10 cellular contexts compared by ENCODE assay signal in the genomic region with DNA sequence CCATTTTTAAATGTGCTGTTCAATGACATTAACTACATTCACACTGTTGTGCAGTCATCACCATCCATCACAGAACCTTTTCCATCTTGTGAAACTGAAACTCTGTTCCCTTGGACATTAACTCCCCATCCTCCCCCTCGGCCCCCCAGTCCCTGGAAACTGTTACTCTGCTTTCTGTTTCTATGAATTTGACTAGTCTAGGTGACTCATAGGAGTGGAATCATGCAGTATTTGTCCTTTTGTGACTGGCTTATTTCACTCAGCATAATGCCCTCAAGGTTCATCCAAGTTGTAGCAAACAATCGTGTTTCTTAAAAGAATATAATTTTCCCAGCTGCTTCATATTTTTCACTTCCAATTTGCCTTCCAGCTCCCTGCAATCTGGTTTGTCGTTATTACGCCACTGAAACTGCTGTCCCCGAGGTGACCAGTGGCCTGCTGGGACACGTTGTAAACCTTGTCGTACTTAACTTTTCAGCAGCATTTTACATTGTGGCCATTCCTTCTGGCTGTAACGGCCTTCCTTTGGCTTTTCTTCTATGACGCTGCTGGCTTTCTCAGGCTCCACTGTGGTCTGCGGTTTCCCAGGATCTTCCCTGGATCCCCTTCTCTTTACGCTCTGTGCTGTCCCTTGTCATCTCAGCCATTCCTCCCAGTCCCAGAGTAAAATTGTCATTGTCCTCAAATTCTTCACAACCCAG.
DNase-seq lines count a peak whose midpoint lies in the region; ATAC-seq, FAIRE-seq and TF ChIP-seq lines count a peak whose summit lies in the region.
"Had no signal": no experiment of that assay in that cellular context is flagged by ENCODE, and none has a peak within 500 bp of the region (broad histone marks: within the 10 kb centered on the region; RNA-seq: fewer than 3 reads in every experiment).

No MANE protein-coding gene starts in this region.

- FAIRE-seq in GM12892 (lab: Jason Lieb, UNC), result no peak
- FAIRE-seq: A204.1 had no signal

- H3K36me3 ChIP-seq in mucosa of descending colon (ENCODE audit: low read depth), result no peaks in the 10 kb centered on the region
- peaks cover 8% of the 10 kb centered on the region for H3K36me3 ChIP-seq in thymus (ENCODE audit: control insufficient read depth, insufficient read depth)

- no peak for TF ChIP-seq CTCF in cardiac fibroblast (IDR thresholded peaks at IDR 0.05; ENCODE audit: low read depth, low read length)
- TF ChIP-seq CTCF in mucosa of descending colon (IDR thresholded peaks at IDR 0.05), result no peak

- no peaks in the 10 kb centered on the region for H3K27me3 Mint-ChIP-seq in T-helper 2 cell treated with Interferon-gamma antibody and Interleukin-4, amounts not matched to agents 5 μg/mL and 100 μg/mL, for 36 hours (ENCODE audit: low read depth)
- H3K27me3 Mint-ChIP-seq: brain had no signal

- intact Hi-C loops in mucosa of descending colon (cut with DNase I, micrococcal nuclease), result no loop called here

- H3K4me3 Mint-ChIP-seq in T-helper 2 cell treated with Interferon-gamma antibody and Interleukin-4, amounts not matched to agents 5 μg/mL and 100 μg/mL, for 36 hours, result no peak overlapping the region
- H3K4me3 Mint-ChIP-seq: brain had no signal

- peak overlapping the region; percentile 25 for H3K27ac ChIP-seq in thymus (ENCODE audit: low read depth)

- ATAC-seq in mucosa of descending colon (peak; percentile 46), GM21825 (IDR thresholded peaks at IDR 0.05; ENCODE audit: unreplicated experiment) (no peak)

- H3K27ac Mint-ChIP-seq in T-helper 2 cell treated with Interferon-gamma antibody and Interleukin-4, amounts not matched to agents 5 μg/mL and 100 μg/mL, for 36 hours, result no peak overlapping the region
- H3K27ac Mint-ChIP-seq: brain had no signal

- peaks cover 5% of the 10 kb centered on the region for H3K4me1 Mint-ChIP-seq in T-helper 2 cell treated with Interferon-gamma antibody and Interleukin-4, amounts not matched to agents 5 μg/mL and 100 μg/mL, for 36 hours (ENCODE audit: low read depth)

- no peak for TF ChIP-seq POLR2A in GM12892 (IDR thresholded peaks at IDR 0.05; ENCODE audit: low read depth, low read length)

- no peaks in the 10 kb centered on the region for H3K9me3 Mint-ChIP-seq in T-helper 2 cell treated with Interferon-gamma antibody and Interleukin-4, amounts not matched to agents 5 μg/mL and 100 μg/mL, for 36 hours
- H3K9me3 Mint-ChIP-seq: brain had no signal

- WGBS in thymus, result 95% methylated on average over 11 of the region's 11 CpGs

- no peaks in the 10 kb centered on the region for H3K27me3 ChIP-seq in thymus (ENCODE audit: control insufficient read depth, insufficient read depth)

- peak overlapping the region in 1 of 2 donors; percentile 1 for H3K4me3 ChIP-seq in cardiac fibroblast (replicated peaks in 1 of 2; ENCODE audit: low read depth in 2 of 2, low read length in 2 of 2)
- H3K4me3 ChIP-seq in mucosa of descending colon, result no peak overlapping the region
- no peak overlapping the region for H3K4me3 ChIP-seq in thymus (ENCODE audit: low read length)

- peak; percentile 62 for DNase-seq in T-helper 2 cell treated with Interferon-gamma antibody and Interleukin-4, amounts not matched to agents 5 μg/mL and 100 μg/mL, for 36 hours (ENCODE audit: low spot score)
- DNase-seq in T-helper 2 cell (no peak), cardiac fibroblast (ENCODE audit: low read depth in 2 of 2) (peak; percentile 88 to 93), mucosa of descending colon (no peak), iPS-NIHi11 (ENCODE audit: low spot score) (no peak), GM12892 (ENCODE audit: insufficient read length) (no peak)

- H3K9me3 ChIP-seq in mucosa of descending colon (no peaks in the 10 kb centered on the region), thymus (ENCODE audit: control insufficient read depth) (no peaks in the 10 kb centered on the region)

- H3K36me3 Mint-ChIP-seq in T-helper 2 cell treated with Interferon-gamma antibody and Interleukin-4, amounts not matched to agents 5 μg/mL and 100 μg/mL, for 36 hours (ENCODE audit: low read depth), result peaks cover 14% of the 10 kb centered on the region

- no peaks in the 10 kb centered on the region for H3K4me1 ChIP-seq in mucosa of descending colon (ENCODE audit: low read depth)
- H3K4me1 ChIP-seq in thymus (ENCODE audit: control insufficient read depth, insufficient read depth, low read length), result no peaks in the 10 kb centered on the region

Comparison
In these comparisons a context has a peak if more than half of its experiments do, and no peak if none do; other contexts are left out.
1. DNase-seq: peak in T-helper 2 cell treated with Interferon-gamma antibody and Interleukin-4, amounts not matched to agents 5 μg/mL and 100 μg/mL, for 36 hours (single experiment) and cardiac fibroblast (2 of 2); none in T-helper 2 cell (0 of 5), mucosa of descending colon (0 of 3), iPS-NIHi11 (single experiment) and GM12892 (single experiment).